ENCODE assay signal across 9 cellular contexts in the genomic region with DNA sequence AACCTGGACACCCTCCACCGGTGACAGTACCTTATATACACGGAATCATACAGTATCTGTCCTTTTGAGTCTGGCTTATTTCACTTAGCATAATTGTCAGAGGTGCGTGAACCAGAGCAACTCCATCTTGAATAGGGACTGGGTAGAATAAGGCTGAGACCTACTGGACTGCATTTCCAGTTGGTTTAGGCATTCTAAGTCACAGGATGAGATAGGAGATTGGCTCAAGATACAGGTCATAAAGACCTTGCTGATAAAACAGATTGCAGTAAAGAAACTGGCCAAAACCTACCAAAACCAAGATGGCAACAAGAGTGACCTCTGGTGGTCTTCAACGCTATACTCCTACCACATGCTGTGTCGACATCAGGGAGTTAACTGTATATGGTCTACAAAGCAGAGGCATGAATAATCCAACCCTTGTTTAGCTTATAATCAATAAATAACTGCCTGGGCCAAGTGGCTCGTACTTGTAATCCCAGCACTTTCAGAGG. TPM values are rescaled to one million over a fixed set of nuclear protein-coding genes. Genes with fewer than 3 reads are reported as not detected.
DNase-seq lines count a peak whose midpoint lies in the region; ATAC-seq, FAIRE-seq and TF ChIP-seq lines count a peak whose summit lies in the region.
"Had no signal": no experiment of that assay in that cellular context is flagged by ENCODE, and none has a peak within 500 bp of the region (broad histone marks: within the 10 kb centered on the region; RNA-seq: fewer than 3 reads in every experiment).

No MANE protein-coding gene starts in this region.

- H3K27me3 Mint-ChIP-seq in activated CD4-positive, alpha-beta T cell treated with anti-CD3 and anti-CD28 coated beads, Interleukin-2, amount 10 ng/mL, durations not matched to agents 24 days and 14 days = no peaks in the 10 kb centered on the region
- no peaks in the 10 kb centered on the region for H3K27me3 Mint-ChIP-seq in astrocyte (ENCODE audit: low read depth, unreplicated experiment)
- H3K27me3 Mint-ChIP-seq in naive thymus-derived CD4-positive, alpha-beta T cell = no peaks in the 10 kb centered on the region
- H3K27me3 Mint-ChIP-seq: central memory CD8-positive, alpha-beta T cell had no signal

- intact Hi-C loops in activated CD4-positive, alpha-beta T cell treated with anti-CD3 and anti-CD28 coated beads, Interleukin-2, amount 10 ng/mL, durations not matched to agents 24 days and 14 days (cut with micrococcal nuclease) = loop anchor here (5.0 kb wide), 1 partner anchor 115 kb away; no protein-coding TSS in a partner anchor
- intact Hi-C loops in naive thymus-derived CD4-positive, alpha-beta T cell (cut with micrococcal nuclease) = no loop called here

- peak; percentile 34 for TF ChIP-seq CTCF in astrocyte (IDR thresholded peaks at IDR 0.05; ENCODE audit: insufficient read depth, low read depth, low read length)

- no peaks in the 10 kb centered on the region for H3K27me3 ChIP-seq in astrocyte (ENCODE audit: insufficient read depth, low read length)
- no peaks in the 10 kb centered on the region for H3K27me3 ChIP-seq in naive thymus-derived CD4-positive, alpha-beta T cell (ENCODE audit: control insufficient read depth in 2 of 2, insufficient read depth in 2 of 2, low read length in 2 of 2)

- FAIRE-seq in astrocyte (lab: Jason Lieb, UNC) = no peak

- no peak overlapping the region for H2AFZ ChIP-seq in astrocyte (ENCODE audit: low read depth, low read length)

- H3K27ac Mint-ChIP-seq in activated CD4-positive, alpha-beta T cell treated with anti-CD3 and anti-CD28 coated beads, Interleukin-2, amount 10 ng/mL, durations not matched to agents 24 days and 14 days = peak overlapping the region; percentile 92
- H3K27ac Mint-ChIP-seq in astrocyte (ENCODE audit: unreplicated experiment) = peak overlapping the region; percentile 53
- H3K27ac Mint-ChIP-seq in naive thymus-derived CD4-positive, alpha-beta T cell = peak overlapping the region in 7 of 9 donors; percentile 43 to 97 (median 94)

- H3K4me3 ChIP-seq in astrocyte (ENCODE audit: insufficient read depth, low read depth, low read length) = no peak overlapping the region
- no peak overlapping the region for H3K4me3 ChIP-seq in naive thymus-derived CD4-positive, alpha-beta T cell (ENCODE audit: low read length)

- H3K9ac ChIP-seq in astrocyte (ENCODE audit: low read length) = no peak overlapping the region

- CTCF ChIA-PET in naive thymus-derived CD4-positive, alpha-beta T cell (lab: Charles Lee) = interaction anchor here (0.9 to 1.9 kb wide), 4 partner anchors 15 to 282 kb away, joined by 4 to 10 read pairs (median 6); partner anchors contain the start of gene ENTREP3

- no peak overlapping the region for H3K27ac ChIP-seq in astrocyte (ENCODE audit: low read depth, low read length)
- no peak overlapping the region for H3K27ac ChIP-seq in naive thymus-derived CD4-positive, alpha-beta T cell (ENCODE audit: low read depth, low read length)

- peaks cover 33% of the 10 kb centered on the region for H3K79me2 ChIP-seq in astrocyte (ENCODE audit: insufficient read depth, low read length)

- peaks cover 35% of the 10 kb centered on the region for H3K36me3 Mint-ChIP-seq in activated CD4-positive, alpha-beta T cell treated with anti-CD3 and anti-CD28 coated beads, Interleukin-2, amount 10 ng/mL, durations not matched to agents 24 days and 14 days (ENCODE audit: low read depth)
- no peaks in the 10 kb centered on the region for H3K36me3 Mint-ChIP-seq in astrocyte (ENCODE audit: low read depth, unreplicated experiment)
- H3K36me3 Mint-ChIP-seq in naive thymus-derived CD4-positive, alpha-beta T cell = peaks cover 0 to 19% (median 2%) of the 10 kb centered on the region in 5 donors

- no peak overlapping the region for H3K4me2 ChIP-seq in astrocyte (ENCODE audit: low read length)

- H3K9me3 ChIP-seq in astrocyte (ENCODE audit: insufficient read depth, low read depth, low read length) = no peaks in the 10 kb centered on the region
- no peaks in the 10 kb centered on the region for H3K9me3 ChIP-seq in naive thymus-derived CD4-positive, alpha-beta T cell (ENCODE audit: control insufficient read depth in 2 of 3, low read length in 3 of 3)

- no peaks in the 10 kb centered on the region for H3K9me3 Mint-ChIP-seq in activated CD4-positive, alpha-beta T cell treated with anti-CD3 and anti-CD28 coated beads, Interleukin-2, amount 10 ng/mL, durations not matched to agents 24 days and 14 days
- H3K9me3 Mint-ChIP-seq in astrocyte (ENCODE audit: unreplicated experiment) = peaks cover 5% of the 10 kb centered on the region
- H3K9me3 Mint-ChIP-seq in naive thymus-derived CD4-positive, alpha-beta T cell = no peaks in the 10 kb centered on the region
- H3K9me3 Mint-ChIP-seq: central memory CD8-positive, alpha-beta T cell had no signal

- ATAC-seq in naive thymus-derived CD4-positive, alpha-beta T cell = no peak
- ATAC-seq in GM19328 (IDR thresholded peaks at IDR 0.05; ENCODE audit: unreplicated experiment) = no peak
- no peak for ATAC-seq in GM21526 (IDR thresholded peaks at IDR 0.05; ENCODE audit: low FRiP score, unreplicated experiment)

- H3K4me1 ChIP-seq in astrocyte (ENCODE audit: insufficient read depth, low read length) = peaks cover 8% of the 10 kb centered on the region
- peaks cover 11 to 20% of the 10 kb centered on the region in 2 donors for H3K4me1 ChIP-seq in naive thymus-derived CD4-positive, alpha-beta T cell (ENCODE audit: control insufficient read depth in 2 of 2, insufficient read depth in 2 of 2, low read length in 2 of 2)

- H3K36me3 ChIP-seq in astrocyte (ENCODE audit: insufficient read depth, low read length) = no peaks in the 10 kb centered on the region
- peaks cover 0 to 2% (median 0%) of the 10 kb centered on the region in 3 experiments for H3K36me3 ChIP-seq in naive thymus-derived CD4-positive, alpha-beta T cell (ENCODE audit: control insufficient read depth in 2 of 3, insufficient read depth in 3 of 3, low read length in 3 of 3)

- H3K4me3 Mint-ChIP-seq in activated CD4-positive, alpha-beta T cell treated with anti-CD3 and anti-CD28 coated beads, Interleukin-2, amount 10 ng/mL, durations not matched to agents 24 days and 14 days = peak overlapping the region; percentile 34
- H3K4me3 Mint-ChIP-seq in astrocyte (ENCODE audit: unreplicated experiment) = peak overlapping the region; percentile 34
- H3K4me3 Mint-ChIP-seq in naive thymus-derived CD4-positive, alpha-beta T cell = peak overlapping the region in 5 of 10 donors; percentile 17 to 49 (median 34)

- peaks cover 9% of the 10 kb centered on the region for H4K20me1 ChIP-seq in astrocyte (ENCODE audit: insufficient read depth, low read length)

- POLR2A ChIA-PET in naive thymus-derived CD4-positive, alpha-beta T cell (lab: Charles Lee) = interaction anchor here (0.7 to 1.9 kb wide), 5 partner anchors 12 to 175 kb away, joined by 3 to 15 read pairs (median 4); no protein-coding TSS in a partner anchor

- DNase-seq in activated CD4-positive, alpha-beta T cell treated with anti-CD3 and anti-CD28 coated beads, Interleukin-2, amount 10 ng/mL, durations not matched to agents 24 days and 14 days = no peak
- no peak for DNase-seq in activated CD4-positive, alpha-beta T cell treated with anti-CD3 and anti-CD28 coated beads for 4 hours
- DNase-seq in NCI-H146 treated with DMSO at 0.1 percent for 48 hours (lab: John Stamatoyannopoulos, UW; ENCODE audit: unreplicated experiment) (peak; percentile 17), astrocyte (ENCODE audit: low read depth) (no peak), COLO668 (lab: John Stamatoyannopoulos, UW; ENCODE audit: unreplicated experiment) (no peak)
- no peak for DNase-seq in naive thymus-derived CD4-positive, alpha-beta T cell

- H3K4me1 Mint-ChIP-seq in activated CD4-positive, alpha-beta T cell treated with anti-CD3 and anti-CD28 coated beads, Interleukin-2, amount 10 ng/mL, durations not matched to agents 24 days and 14 days = peaks cover 30% of the 10 kb centered on the region
- peaks cover 15% of the 10 kb centered on the region for H3K4me1 Mint-ChIP-seq in astrocyte (ENCODE audit: low read depth, unreplicated experiment)
- H3K4me1 Mint-ChIP-seq in naive thymus-derived CD4-positive, alpha-beta T cell = peaks cover 12 to 35% (median 27%) of the 10 kb centered on the region in 7 donors

RNA-seq across cellular contexts. Expression of gene FDPS, which starts 1.4 kb away (rescaled TPM):
- total RNA-seq in activated CD4-positive, alpha-beta T cell treated with anti-CD3 and anti-CD28 coated beads, Interleukin-2, amount 10 ng/mL, durations not matched to agents 24 days and 14 days = 321 and 324 TPM in 2 replicates
- 153 and 217 TPM in 2 replicates for total RNA-seq in astrocyte
- 100 to 1,000 TPM in 1 of 5 experiments, 10 to 100 TPM in 4; 58.5 to 193 (median 79.0) TPM for total RNA-seq in naive thymus-derived CD4-positive, alpha-beta T cell
- polyA plus RNA-seq in naive thymus-derived CD4-positive, alpha-beta T cell = 100 to 1,000 TPM in 1 of 2 donors, 10 to 100 TPM in 1; 99.3 to 102 TPM

RNA-seq across cellular contexts. Expression of gene PKLR, which starts 6.1 kb away (rescaled TPM):
- 0.09 TPM in 1 of 2 replicates, not detected in the other for total RNA-seq in activated CD4-positive, alpha-beta T cell treated with anti-CD3 and anti-CD28 coated beads, Interleukin-2, amount 10 ng/mL, durations not matched to agents 24 days and 14 days
- not detected in 2 replicates for total RNA-seq in astrocyte
- total RNA-seq in naive thymus-derived CD4-positive, alpha-beta T cell = not detected
- polyA plus RNA-seq in naive thymus-derived CD4-positive, alpha-beta T cell = under 1 TPM in 1 of 2 donors, not detected in 1; 0.06 TPM

RNA-seq across cellular contexts. Expression of gene RUSC1, which starts 13.4 kb away (rescaled TPM):
- total RNA-seq in activated CD4-positive, alpha-beta T cell treated with anti-CD3 and anti-CD28 coated beads, Interleukin-2, amount 10 ng/mL, durations not matched to agents 24 days and 14 days = 29.9 and 30.1 TPM in 2 replicates
- total RNA-seq in astrocyte = 48.0 and 48.7 TPM in 2 replicates
- total RNA-seq in naive thymus-derived CD4-positive, alpha-beta T cell = 10 to 100 TPM; 14.9 to 26.8 (median 15.7) TPM
- polyA plus RNA-seq in naive thymus-derived CD4-positive, alpha-beta T cell = 1 to 10 TPM; 6.8 to 7.7 TPM

RNA-seq across cellular contexts. Expression of gene HCN3, which starts 30.0 kb away (rescaled TPM):
- total RNA-seq in activated CD4-positive, alpha-beta T cell treated with anti-CD3 and anti-CD28 coated beads, Interleukin-2, amount 10 ng/mL, durations not matched to agents 24 days and 14 days = 3.2 and 3.8 TPM in 2 replicates
- 3.4 and 3.6 TPM in 2 replicates for total RNA-seq in astrocyte
- total RNA-seq in naive thymus-derived CD4-positive, alpha-beta T cell = 1 to 10 TPM; 1.6 to 3.3 (median 2.8) TPM
- polyA plus RNA-seq in naive thymus-derived CD4-positive, alpha-beta T cell = under 1 TPM in 1 of 2 donors, not detected in 1; 0.07 TPM

RNA-seq across cellular contexts. Expression of gene CLK2, which starts 34.0 kb away (rescaled TPM):
- total RNA-seq in activated CD4-positive, alpha-beta T cell treated with anti-CD3 and anti-CD28 coated beads, Interleukin-2, amount 10 ng/mL, durations not matched to agents 24 days and 14 days = 86.2 and 90.6 TPM in 2 replicates
- total RNA-seq in astrocyte = 31.7 and 36.1 TPM in 2 replicates
- total RNA-seq in naive thymus-derived CD4-positive, alpha-beta T cell = 100 to 1,000 TPM in 2 of 5 experiments, 10 to 100 TPM in 3; 72.2 to 137 (median 94.7) TPM
- 10 to 100 TPM; 16.7 to 31.0 TPM for polyA plus RNA-seq in naive thymus-derived CD4-positive, alpha-beta T cell
